ENCODE assay signal across 14 cellular contexts in genomic region chr10:132514841-132515521, GRCh38. TPM values are rescaled to one million over a fixed set of nuclear protein-coding genes. Genes with fewer than 3 reads are reported as not detected.
DNase-seq lines count a peak whose midpoint lies in the region; ATAC-seq, FAIRE-seq and TF ChIP-seq lines count a peak whose summit lies in the region.
"Had no signal": no experiment of that assay in that cellular context is flagged by ENCODE, and none has a peak within 500 bp of the region (broad histone marks: within the 10 kb centered on the region; RNA-seq: fewer than 3 reads in every experiment).

No MANE protein-coding gene starts in this region.

- RAD21 ChIA-PET in GM12878 (lab: Charles Lee; ENCODE audit: unreplicated experiment), result no interaction called here

- H3K27ac ChIP-seq in GM12878 (ENCODE audit: control insufficient read depth, insufficient read depth) (no peak overlapping the region), tibial artery (peak overlapping the region in 1 of 2 donors; percentile 89)
- H3K27ac ChIP-seq: WERI-Rb-1 had no signal

- no peak for FAIRE-seq in GM12878 (lab: Jason Lieb, UNC)
- FAIRE-seq: H54 had no signal

- H3K27me3 ChIP-seq in GM12878 (replicated peaks in 1 of 2; ENCODE audit: control insufficient read depth in 2 of 2, insufficient read depth in 2 of 2, low read length in 1 of 2) (no peaks in the 10 kb centered on the region; a peak in 2 of 4 replicates), tibial artery (no peaks in the 10 kb centered on the region)
- H3K27me3 ChIP-seq: ascending aorta had no signal

- H3K27ac Mint-ChIP-seq in HFFc6, result no peak overlapping the region

- TF ChIP-seq POLR2A in GM12878 (IDR thresholded peaks at IDR 0.05; ENCODE audit: low read depth, low read length), result no peak

- H3K36me3 Mint-ChIP-seq in HFFc6 (ENCODE audit: low read depth), result no peaks in the 10 kb centered on the region

- H3K79me2 ChIP-seq in GM12878 (ENCODE audit: control insufficient read depth, insufficient read depth, low read length), result no peaks in the 10 kb centered on the region

- H3K27me3 Mint-ChIP-seq in HFFc6 (ENCODE audit: insufficient read depth), result no peaks in the 10 kb centered on the region

- H3K9me3 Mint-ChIP-seq in HFFc6, result peaks cover 3% of the 10 kb centered on the region; the same call in 1 of the 2 replicates

- TF ChIP-seq CTCF in GM12878 (IDR thresholded peaks at IDR 0.05 in 2 of 3, conservative IDR thresholded peaks at IDR 0.05 in 1 of 3; ENCODE audit: control insufficient read depth in 2 of 3, extremely low read depth in 1 of 3, insufficient read depth in 1 of 3, low read depth in 3 of 3, low read length in 3 of 3), result no peak
- TF ChIP-seq CTCF in tibial artery (IDR thresholded peaks at IDR 0.05), result no peak
- no peak for TF ChIP-seq CTCF in HFFc6 (IDR thresholded peaks at IDR 0.05)

- no peak overlapping the region for H3K4me3 Mint-ChIP-seq in HFFc6

- H3K4me2 ChIP-seq in GM12878 (ENCODE audit: control insufficient read depth, insufficient read depth), result peak overlapping the region; percentile 17; the same call in 1 of the 2 replicates

- peaks cover 38% of the 10 kb centered on the region for H3K4me1 Mint-ChIP-seq in HFFc6 (ENCODE audit: low read depth)

- H3K4me1 ChIP-seq in GM12878 (ENCODE audit: control insufficient read depth, insufficient read depth, low read length) (no peaks in the 10 kb centered on the region), tibial artery (peaks cover 22 to 52% (median 45%) of the 10 kb centered on the region in 4 donors)

- no peak for TF ChIP-seq RAD21 in GM12878 (IDR thresholded peaks at IDR 0.05; ENCODE audit: insufficient read depth, low read depth, low read length)

- WGBS in GM12878 (ENCODE audit: insufficient coverage, insufficient replicate concordance, low lambda C conversion rate, missing lambda C conversion rate), result 14% methylated on average over 20 of the region's 21 CpGs

- CTCF ChIA-PET in GM12878 (lab: Yijun Ruan, JAX), result no interaction called here

- H4K20me1 ChIP-seq in GM12878 (ENCODE audit: control insufficient read depth, insufficient read depth), result no peaks in the 10 kb centered on the region

- peak; percentile 45 for ATAC-seq in HG02759 (IDR thresholded peaks at IDR 0.05; ENCODE audit: unreplicated experiment)
- peak; percentile 62 for ATAC-seq in GM12878

- intact Hi-C loops in GM12878 (cut with micrococcal nuclease; ENCODE audit: unreplicated experiment), result no loop called here
- intact Hi-C loops in tibial artery (cut with DNase I; ENCODE audit: low total_unique reads), result loop anchor here (5.0 to 10.0 kb wide), 2 partner anchors 48 to 120 kb away; partner anchors contain the start of gene PWWP2B

- H3K9me3 ChIP-seq in GM12878 (replicated peaks; ENCODE audit: control insufficient read depth, insufficient read depth, low read length), result no peaks in the 10 kb centered on the region
- H3K9me3 ChIP-seq in tibial artery, result no peaks in the 10 kb centered on the region
- H3K9me3 ChIP-seq: ascending aorta had no signal

- DNase-seq in GM12878 (ENCODE audit: low read depth, low spot score) (no peak), mesenteric fat pad (ENCODE audit: low spot score) (peak; percentile 85), tibial artery (peak; percentile 30 to 61), cerebellar cortex (ENCODE audit: low spot score) (no peak), HFFc6 (no peak), SIG-M5 treated with dmso at 0.1 percent for 504 hours (lab: John Stamatoyannopoulos, UW; ENCODE audit: unreplicated experiment) (no peak)
- DNase-seq: activated T-cell treated with anti-CD3 and anti-CD28 coated beads, Interleukin-2, amount 50 U/mL, for 48 hours; Calu3; NCI-H524; SHP77 treated with DMSO at 0.1 percent for 48 hours; WERI-Rb-1 had no signal

- no TSS peak for BruUV-seq in GM12878 (replicated peaks; lab: Mats Ljungman, UMichigan)

- no peak overlapping the region for H3K9ac ChIP-seq in GM12878 (ENCODE audit: control insufficient read depth, insufficient read depth, low read length)

- H3K36me3 ChIP-seq in GM12878 (ENCODE audit: control insufficient read depth in 2 of 2, insufficient read depth in 2 of 2, low read length in 1 of 2) (no peaks in the 10 kb centered on the region), tibial artery (no peaks in the 10 kb centered on the region)
- H3K36me3 ChIP-seq: ascending aorta, WERI-Rb-1 had no signal

- no peak for TF ChIP-seq EP300 in GM12878 (IDR thresholded peaks at IDR 0.05; ENCODE audit: borderline replicate concordance in 1 of 2, control insufficient read depth in 1 of 2, low read depth in 2 of 2, low read length in 2 of 2)

- H3K4me3 ChIP-seq in GM12878, result no peak overlapping the region
- H3K4me3 ChIP-seq in tibial artery, result no peak overlapping the region
- H3K4me3 ChIP-seq: ascending aorta had no signal

- H2AFZ ChIP-seq in GM12878 (ENCODE audit: control insufficient read depth, low read depth, low read length), result no peak overlapping the region

- in situ Hi-C loops in GM12878 (cut with MboI), result no loop called here

- SMC1A ChIA-PET in GM12878 (lab: Charles Lee; ENCODE audit: uncharacterized antibody, unreplicated experiment), result no interaction called here

- POLR2A ChIA-PET in GM12878 (lab: Charles Lee), result no interaction called here

TF ChIP-seq in GM12878, 131 proteins besides CTCF, POLR2A, EP300 and RAD21:
- TF ChIP-seq CUX1 (IDR thresholded peaks at IDR 0.05; ENCODE audit: insufficient replicate concordance, low read depth, low read length) (no peak), GATAD2B (conservative IDR thresholded peaks at IDR 0.05; ENCODE audit: low read depth) (no peak), CEBPB (IDR thresholded peaks at IDR 0.05; ENCODE audit: borderline replicate concordance in 1 of 2, low read depth in 2 of 2, low read length in 2 of 2) (no peak)
TF ChIP-seq in GM12878: peak in this region for 0.

RNA-seq across cellular contexts. Expression of gene INPP5A, which starts 22.6 kb away (rescaled TPM):
- 48.1 and 49.5 TPM in 2 replicates for total RNA-seq in GM12878 (2013; cell fraction: nucleolus; rRNA removed)
- total RNA-seq in GM12878 (2014; rRNA removed), result 9.3 and 12.8 TPM in 2 replicates
- total RNA-seq in GM12878 (2014; rRNA removed; fragmentation: Illumina TruSeq; extraction: Trizol), result 7.8 and 8.8 TPM in 2 replicates
- 13.3 and 15.0 TPM in 2 replicates for total RNA-seq in GM12878 (2021)
- polyA plus RNA-seq in GM12878 (2011; ENCODE audit: low read depth), result 2.9 TPM
- 12.3 and 14.7 TPM in 2 replicates for polyA plus RNA-seq in GM12878 (2011; rRNA removed)
- polyA plus RNA-seq in GM12878 (2011; cell fraction: cytosol; rRNA removed), result 11.5 and 13.5 TPM in 2 replicates
- polyA plus RNA-seq in GM12878 (2011; cell fraction: nucleus; rRNA removed), result 22.4 and 29.0 TPM in 2 replicates
- polyA plus RNA-seq in GM12878 (2012), result 3.6 and 5.4 TPM in 2 replicates
- 4.8 and 4.9 TPM in 2 replicates for polyA plus RNA-seq in GM12878 (2014; fragmentation: Illumina TruSeq; extraction: Trizol)
- 1 to 10 TPM in 1 of 2 experiments, under 1 TPM in 1; 0.52 to 1.7 TPM for polyA plus RNA-seq in GM12878 (2014; fragmentation: Nextera tagmentation; extraction: Ambion mirVana)
- 8.0 and 9.0 TPM in 2 replicates for polyA plus RNA-seq in GM12878 (2014; rRNA removed)
- under 1 TPM; 0.69 to 0.74 TPM for polyA plus RNA-seq in GM12878 (2016; fragmentation: Nextera tagmentation; extraction: Ambion mirVana)
- polyA minus RNA-seq in GM12878 (2011; rRNA and poly(A)+ RNA removed), result 18.4 and 20.3 TPM in 2 replicates
- polyA minus RNA-seq in GM12878 (2011; cell fraction: cytosol; rRNA and poly(A)+ RNA removed), result 8.1 and 10.2 TPM in 2 replicates
- 27.4 and 28.0 TPM in 2 replicates for polyA minus RNA-seq in GM12878 (2011; cell fraction: nucleus; rRNA and poly(A)+ RNA removed)
- 30.5 TPM for total RNA-seq in mesenteric fat pad
- total RNA-seq in HFFc6 (2021; fragmentation: NEBNext Ultra II Directional; extraction: Animal tissue kit (Norgen Biotek cat#: 25700)), result 10 to 100 TPM; 58.9 to 64.6 (median 63.8) TPM

Comparison
In these comparisons a context has a peak if more than half of its experiments do, and no peak if none do; other contexts are left out.
1. DNase-seq: peak in mesenteric fat pad (single experiment) and tibial artery (2 of 2); none in GM12878 (single experiment), cerebellar cortex (single experiment), HFFc6 (single experiment) and SIG-M5 treated with dmso at 0.1 percent for 504 hours (single experiment).